11 cellular contexts compared by ENCODE assay signal in the genomic region with DNA sequence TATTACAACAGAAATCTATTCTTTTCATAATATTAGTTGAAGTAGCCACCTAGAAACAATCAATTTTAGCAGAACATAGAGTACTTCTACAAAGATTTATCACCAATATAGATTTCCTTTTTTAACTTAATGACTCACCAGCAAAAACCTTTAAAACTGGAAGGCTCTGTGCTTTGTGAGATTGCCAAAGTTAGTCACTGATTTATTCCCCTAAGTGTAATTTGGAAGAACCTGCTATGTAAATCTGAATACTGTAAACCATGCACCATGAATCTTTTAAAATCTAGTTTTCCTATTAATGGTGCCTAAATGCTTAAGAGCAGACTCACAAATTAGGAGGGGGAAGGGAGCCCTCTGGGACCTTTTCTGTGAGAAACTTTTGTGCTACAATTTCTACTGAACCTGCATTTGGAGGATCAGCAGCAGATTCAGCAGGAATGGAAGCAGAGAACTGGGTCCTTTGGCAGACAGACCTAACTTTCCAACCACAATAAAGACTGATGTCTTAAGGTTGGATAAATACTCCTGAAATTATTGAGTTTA. TPM values are rescaled to one million over a fixed set of nuclear protein-coding genes. Genes with fewer than 3 reads are reported as not detected.
DNase-seq lines count a peak whose midpoint lies in the region; ATAC-seq and TF ChIP-seq lines count a peak whose summit lies in the region.
"Had no signal": no experiment of that assay in that cellular context is flagged by ENCODE, and none has a peak within 500 bp of the region (broad histone marks: within the 10 kb centered on the region; RNA-seq: fewer than 3 reads in every experiment).

No MANE protein-coding gene starts in this region.

- no peak for TF ChIP-seq CTCF in upper lobe of right lung (IDR thresholded peaks at IDR 0.05)

- H3K27me3 ChIP-seq in esophagus (ENCODE audit: control insufficient read depth in 1 of 2, insufficient read depth in 2 of 2, low read length in 2 of 2) (no peaks in the 10 kb centered on the region), muscle layer of colon (ENCODE audit: control insufficient read depth in 1 of 2, insufficient read depth in 2 of 2, low read length in 2 of 2) (no peaks in the 10 kb centered on the region), upper lobe of right lung (no peaks in the 10 kb centered on the region), HAP-1 (ENCODE audit: low read depth) (no peaks in the 10 kb centered on the region)
- H3K27me3 ChIP-seq: BE2C had no signal

- intact Hi-C loops in upper lobe of right lung (cut with DNase I): no loop called here

- H3K36me3 ChIP-seq in esophagus (ENCODE audit: control insufficient read depth in 2 of 2, insufficient read depth in 2 of 2, low read length in 1 of 2): no peaks in the 10 kb centered on the region
- no peaks in the 10 kb centered on the region for H3K36me3 ChIP-seq in muscle layer of colon (ENCODE audit: insufficient read depth, low read length)
- H3K36me3 ChIP-seq in upper lobe of right lung: no peaks in the 10 kb centered on the region
- H3K36me3 ChIP-seq in HAP-1 (replicated peaks): no peaks in the 10 kb centered on the region
- H3K36me3 ChIP-seq: BE2C had no signal

- H3K4me1 ChIP-seq in esophagus (ENCODE audit: control insufficient read depth in 2 of 2, insufficient read depth in 2 of 2, low read length in 1 of 2) (peaks cover 5% of the 10 kb centered on the region in 2 donors), muscle layer of colon (ENCODE audit: insufficient read depth, low read length) (peaks cover 37% of the 10 kb centered on the region), upper lobe of right lung (no peaks in the 10 kb centered on the region), HAP-1 (peaks cover 7% of the 10 kb centered on the region)
- H3K4me1 ChIP-seq: BE2C had no signal

- H3K27ac ChIP-seq in esophagus (ENCODE audit: low read depth in 2 of 2, low read length in 1 of 2): peak overlapping the region; percentile 65 to 77
- H3K27ac ChIP-seq in muscle layer of colon (ENCODE audit: low read depth, low read length): peak overlapping the region; percentile 94
- H3K27ac ChIP-seq in upper lobe of right lung: no peak overlapping the region

- DNase-seq in A172 (ENCODE audit: low spot score) (peak; percentile 54), M059J (ENCODE audit: low read depth) (peak; percentile 51), SIG-M5 (lab: John Stamatoyannopoulos, UW) (no peak), upper lobe of right lung (no peak), HAP-1 (ENCODE audit: low spot score in 2 of 2) (no peak)
- DNase-seq: activated CD4-positive, CD25-positive, alpha-beta regulatory T cell; activated gamma-delta T cell; BE2C had no signal

- H3K4me3 ChIP-seq in esophagus (ENCODE audit: low read depth in 1 of 2, low read length in 2 of 2) (no peak overlapping the region), muscle layer of colon (ENCODE audit: low read depth in 1 of 2, low read length in 2 of 2) (no peak overlapping the region), upper lobe of right lung (no peak overlapping the region), HAP-1 (no peak overlapping the region)

- ATAC-seq in upper lobe of right lung (no peak), HG02798 (IDR thresholded peaks at IDR 0.05; ENCODE audit: poor library complexity, unreplicated experiment) (no peak)

- H3K9me3 ChIP-seq in esophagus (ENCODE audit: control insufficient read depth in 2 of 2, insufficient read depth in 1 of 2, low read depth in 1 of 2, low read length in 1 of 2): no peaks in the 10 kb centered on the region
- no peaks in the 10 kb centered on the region for H3K9me3 ChIP-seq in muscle layer of colon (ENCODE audit: low read length)
- H3K9me3 ChIP-seq in upper lobe of right lung: no peaks in the 10 kb centered on the region
- no peaks in the 10 kb centered on the region for H3K9me3 ChIP-seq in HAP-1
- H3K9me3 ChIP-seq: BE2C had no signal

- no peak overlapping the region for H3K9ac ChIP-seq in muscle layer of colon (ENCODE audit: low read length)

- in situ Hi-C loops in HAP-1 (cut with MboI; ENCODE audit: low sequenced_read_pairs): no loop called here

RNA-seq across cellular contexts. Expression of a gene that starts 57.7 kb away (rescaled TPM):
- 10.9 and 15.3 TPM in 2 replicates for total RNA-seq in A172 (2014; rRNA removed; shearing (Covaris generic))
- 20.3 and 31.1 TPM in 2 replicates for total RNA-seq in M059J (2014; rRNA removed; shearing (Covaris generic))
- 10 to 100 TPM; 29.9 to 30.3 TPM for polyA plus RNA-seq in esophagus
- 183 TPM for total RNA-seq in upper lobe of right lung

RNA-seq across cellular contexts. Expression of a gene that starts 59.4 kb away (rescaled TPM):
- 27.8 and 33.7 TPM in 2 replicates for total RNA-seq in A172 (2014; rRNA removed; shearing (Covaris generic))
- 14.3 and 21.7 TPM in 2 replicates for total RNA-seq in M059J (2014; rRNA removed; shearing (Covaris generic))
- polyA plus RNA-seq in esophagus: 1 to 10 TPM; 3.9 to 5.2 TPM
- total RNA-seq in upper lobe of right lung: 12.3 TPM

Comparison
In these comparisons a context has a peak if more than half of its experiments do, and no peak if none do; other contexts are left out.
1. DNase-seq: peak in A172 (single experiment) and M059J (single experiment); none in SIG-M5 (single experiment), upper lobe of right lung (single experiment) and HAP-1 (0 of 2).